ENCODE assay signal across 8 cellular contexts in the genomic region with DNA sequence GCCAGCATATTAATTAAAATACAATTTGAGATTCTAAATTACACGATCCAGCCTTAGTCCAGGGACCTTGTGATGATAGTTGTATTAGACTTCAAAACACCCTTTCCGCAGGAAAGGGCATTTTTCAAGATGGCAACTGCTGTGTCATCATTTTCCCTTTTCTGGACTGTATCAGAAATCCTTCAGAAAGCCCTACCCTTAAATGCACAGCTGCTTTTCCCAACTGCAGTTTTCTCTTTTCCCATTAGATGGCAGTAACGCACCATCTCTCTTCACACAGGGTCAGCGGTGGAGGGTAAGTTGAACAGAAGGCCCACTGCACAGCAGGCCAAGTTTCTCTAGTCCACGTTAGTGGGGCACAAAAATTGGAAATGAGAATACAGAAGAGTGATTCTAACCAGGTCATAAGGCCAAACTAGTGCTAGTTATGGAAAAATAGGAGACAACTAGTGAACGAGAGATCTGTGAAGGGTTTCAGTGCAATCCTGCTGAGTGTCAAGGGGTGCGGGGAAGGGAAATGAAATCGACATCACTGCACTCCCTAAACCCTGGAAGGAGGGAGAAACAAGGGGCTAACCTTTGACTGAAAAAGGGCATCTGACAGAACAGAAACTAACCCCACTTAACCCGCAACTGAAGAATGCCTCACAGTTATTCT. TPM values are rescaled to one million over a fixed set of nuclear protein-coding genes. Genes with fewer than 3 reads are reported as not detected.
DNase-seq lines count a peak whose midpoint lies in the region; ATAC-seq and TF ChIP-seq lines count a peak whose summit lies in the region.

No MANE protein-coding gene starts in this region.

- H3K4me1 ChIP-seq in naive thymus-derived CD4-positive, alpha-beta T cell (ENCODE audit: control insufficient read depth in 2 of 2, insufficient read depth in 2 of 2, low read length in 2 of 2), result peaks cover 0 to 10% of the 10 kb centered on the region in 2 donors
- peaks cover 38% of the 10 kb centered on the region for H3K4me1 ChIP-seq in testis

- no peaks in the 10 kb centered on the region for H3K9me3 ChIP-seq in naive thymus-derived CD4-positive, alpha-beta T cell (ENCODE audit: control insufficient read depth in 2 of 3, low read length in 3 of 3)
- no peaks in the 10 kb centered on the region for H3K9me3 ChIP-seq in testis

- H3K36me3 Mint-ChIP-seq in activated CD8-positive, alpha-beta memory T cell treated with anti-CD3 and anti-CD28 coated beads, Interleukin-2, amount 10 ng/mL, durations not matched to agents 7 days and 5 days, result no peaks in the 10 kb centered on the region
- H3K36me3 Mint-ChIP-seq in naive thymus-derived CD4-positive, alpha-beta T cell, result no peaks in the 10 kb centered on the region

- peaks cover 19% of the 10 kb centered on the region for H3K27me3 Mint-ChIP-seq in activated CD8-positive, alpha-beta memory T cell treated with anti-CD3 and anti-CD28 coated beads, Interleukin-2, amount 10 ng/mL, durations not matched to agents 7 days and 5 days
- H3K27me3 Mint-ChIP-seq in naive thymus-derived CD4-positive, alpha-beta T cell, result peaks cover 0 to 14% (median 0%) of the 10 kb centered on the region in 5 donors

- TF ChIP-seq CTCF in epithelial cell of proximal tubule (conservative IDR thresholded peaks at IDR 0.05; ENCODE audit: low read depth, low read length) (peak; percentile 97), testis (IDR thresholded peaks at IDR 0.05) (peak; percentile 88 to 95 (median 91))

- no peaks in the 10 kb centered on the region for H3K9me3 Mint-ChIP-seq in activated CD8-positive, alpha-beta memory T cell treated with anti-CD3 and anti-CD28 coated beads, Interleukin-2, amount 10 ng/mL, durations not matched to agents 7 days and 5 days (ENCODE audit: low read depth)
- no peaks in the 10 kb centered on the region for H3K9me3 Mint-ChIP-seq in naive thymus-derived CD4-positive, alpha-beta T cell

- H3K36me3 ChIP-seq in naive thymus-derived CD4-positive, alpha-beta T cell (ENCODE audit: control insufficient read depth in 2 of 3, insufficient read depth in 3 of 3, low read length in 3 of 3), result no peaks in the 10 kb centered on the region
- no peaks in the 10 kb centered on the region for H3K36me3 ChIP-seq in testis (ENCODE audit: low read depth, missing control alignments)

- no peaks in the 10 kb centered on the region for H3K27me3 ChIP-seq in naive thymus-derived CD4-positive, alpha-beta T cell (ENCODE audit: control insufficient read depth in 2 of 2, insufficient read depth in 2 of 2, low read length in 2 of 2)
- H3K27me3 ChIP-seq in testis, result no peaks in the 10 kb centered on the region

- intact Hi-C loops in naive thymus-derived CD4-positive, alpha-beta T cell (cut with micrococcal nuclease), result loop anchor here (1.0 to 10.0 kb wide), 14 partner anchors 66 to 605 kb away; partner anchors contain the start of genes ADAR (in 1 of the 2), EFNA4 (in 1 of the 2) and PMVK (in 1 of the 2)
- intact Hi-C loops in testis (cut with DNase I; ENCODE audit: low total_unique reads), result loop anchor here (10.0 kb wide), 2 partner anchors 65 to 75 kb away; partner anchors contain the start of gene IL6R

- H3K4me3 ChIP-seq in epithelial cell of proximal tubule (ENCODE audit: low read depth, low read length), result no peak overlapping the region
- no peak overlapping the region for H3K4me3 ChIP-seq in naive thymus-derived CD4-positive, alpha-beta T cell (ENCODE audit: low read length)
- H3K4me3 ChIP-seq in testis, result no peak overlapping the region

- no peak overlapping the region for H3K27ac Mint-ChIP-seq in activated CD8-positive, alpha-beta memory T cell treated with anti-CD3 and anti-CD28 coated beads, Interleukin-2, amount 10 ng/mL, durations not matched to agents 7 days and 5 days
- peak overlapping the region in 1 of 9 donors; percentile 0 for H3K27ac Mint-ChIP-seq in naive thymus-derived CD4-positive, alpha-beta T cell

- peaks cover 7% of the 10 kb centered on the region for H3K4me1 Mint-ChIP-seq in activated CD8-positive, alpha-beta memory T cell treated with anti-CD3 and anti-CD28 coated beads, Interleukin-2, amount 10 ng/mL, durations not matched to agents 7 days and 5 days
- H3K4me1 Mint-ChIP-seq in naive thymus-derived CD4-positive, alpha-beta T cell, result peaks cover 12 to 27% (median 19%) of the 10 kb centered on the region in 7 donors

- POLR2A ChIA-PET in naive thymus-derived CD4-positive, alpha-beta T cell (lab: Charles Lee), result interaction anchor here (0.7 to 2.1 kb wide), 6 partner anchors 65 to 145 kb away, joined by 3 to 8 read pairs (median 4); no protein-coding TSS in a partner anchor

- no peak overlapping the region for H3K4me3 Mint-ChIP-seq in activated CD8-positive, alpha-beta memory T cell treated with anti-CD3 and anti-CD28 coated beads, Interleukin-2, amount 10 ng/mL, durations not matched to agents 7 days and 5 days
- no peak overlapping the region for H3K4me3 Mint-ChIP-seq in naive thymus-derived CD4-positive, alpha-beta T cell

- TF ChIP-seq POLR2A in testis (IDR thresholded peaks at IDR 0.05), result no peak

- WGBS in testis, 2 donors, result 37 to 43% methylated on average over 9 of the region's 9 CpGs

- peak; percentile 80 for DNase-seq in DMS153 (lab: John Stamatoyannopoulos, UW)
- peak in 57 of 76 experiments; percentile 16 to 83 (median 56) for DNase-seq in HUDEP-2 (lab: John Stamatoyannopoulos, UW; ENCODE audit: unreplicated experiment in 76 of 76)
- peak; percentile 69 for DNase-seq in NOMO-1 treated with DMSO at 0.1 percent for 48 hours (lab: John Stamatoyannopoulos, UW; ENCODE audit: unreplicated experiment)
- peak; percentile 71 for DNase-seq in activated CD8-positive, alpha-beta memory T cell treated with anti-CD3 and anti-CD28 coated beads, Interleukin-2, amount 10 ng/mL, durations not matched to agents 7 days and 5 days
- DNase-seq in epithelial cell of proximal tubule (ENCODE audit: low read depth), result peak; percentile 18
- peak in 8 of 9 donors; percentile 39 to 78 (median 66) for DNase-seq in naive thymus-derived CD4-positive, alpha-beta T cell
- peak; percentile 85 for DNase-seq in testis

- CTCF ChIA-PET in activated CD8-positive, alpha-beta memory T cell treated with anti-CD3 and anti-CD28 coated beads, Interleukin-2, amount 10 ng/mL, durations not matched to agents 7 days and 5 days (lab: Charles Lee), result interaction anchor here (0.6 to 6.1 kb wide), 50 partner anchors 9 to 464 kb away, joined by 3 to 78 read pairs (median 4); partner anchors contain the start of genes CHRNB2 and IL6R
- CTCF ChIA-PET in naive thymus-derived CD4-positive, alpha-beta T cell (lab: Charles Lee), result interaction anchor here (0.6 to 4.6 kb wide), 33 partner anchors 9 to 1266 kb away, joined by 3 to 44 read pairs (median 4); partner anchors contain the start of gene IL6R

- no peak overlapping the region for H3K27ac ChIP-seq in naive thymus-derived CD4-positive, alpha-beta T cell (ENCODE audit: low read depth, low read length)
- H3K27ac ChIP-seq in testis, result peak overlapping the region in 1 of 2 donors; percentile 11

- ATAC-seq in activated CD8-positive, alpha-beta memory T cell treated with anti-CD3 and anti-CD28 coated beads, Interleukin-2, amount 10 ng/mL, durations not matched to agents 7 days and 5 days, result peak; percentile 91
- ATAC-seq in naive thymus-derived CD4-positive, alpha-beta T cell, result peak; percentile 90
- no peak for ATAC-seq in GM18868 (IDR thresholded peaks at IDR 0.05; ENCODE audit: unreplicated experiment)

RNA-seq across cellular contexts. Expression of gene TDRD10, which starts 22.1 kb away (rescaled TPM):
- total RNA-seq in activated CD8-positive, alpha-beta memory T cell treated with anti-CD3 and anti-CD28 coated beads, Interleukin-2, amount 10 ng/mL, durations not matched to agents 7 days and 5 days, result not detected
- total RNA-seq in epithelial cell of proximal tubule, result not detected in 2 replicates
- total RNA-seq in naive thymus-derived CD4-positive, alpha-beta T cell, result under 1 TPM in 1 of 5 experiments, not detected in 4; 0.29 TPM
- not detected for polyA plus RNA-seq in naive thymus-derived CD4-positive, alpha-beta T cell
- total RNA-seq in testis, result 10 to 100 TPM; 50.9 to 60.3 TPM
- polyA plus RNA-seq in testis (ENCODE audit: insufficient read depth, low read depth, low replicate concordance), result 123 TPM

RNA-seq across cellular contexts. Expression of gene SHE, which starts 22.3 kb away (rescaled TPM):
- total RNA-seq in activated CD8-positive, alpha-beta memory T cell treated with anti-CD3 and anti-CD28 coated beads, Interleukin-2, amount 10 ng/mL, durations not matched to agents 7 days and 5 days, result not detected
- total RNA-seq in epithelial cell of proximal tubule, result under 0.01 TPM in 1 of 2 replicates, not detected in the other
- total RNA-seq in naive thymus-derived CD4-positive, alpha-beta T cell, result not detected
- under 1 TPM in 1 of 2 donors, not detected in 1; 0.04 TPM for polyA plus RNA-seq in naive thymus-derived CD4-positive, alpha-beta T cell
- total RNA-seq in testis, result 10 to 100 TPM; 53.7 to 57.9 TPM
- 50.9 TPM for polyA plus RNA-seq in testis (ENCODE audit: insufficient read depth, low read depth, low replicate concordance)

Comparison
In these comparisons a context has a peak if more than half of its experiments do, and no peak if none do; other contexts are left out.
1. DNase-seq: peak in every context shown above with its lines; median percentile 85 in testis; 80 in DMS153; 71 in activated CD8-positive, alpha-beta memory T cell treated with anti-CD3 and anti-CD28 coated beads, Interleukin-2, amount 10 ng/mL, durations not matched to agents 7 days and 5 days; 69 in NOMO-1 treated with DMSO at 0.1 percent for 48 hours; 66 in naive thymus-derived CD4-positive, alpha-beta T cell; 56 in HUDEP-2; 18 in epithelial cell of proximal tubule.
2. RNA of gene TDRD10, which starts 22.1 kb away (total RNA-seq): 50.9 to 60.3 TPM in testis; not detected in activated CD8-positive, alpha-beta memory T cell treated with anti-CD3 and anti-CD28 coated beads, Interleukin-2, amount 10 ng/mL, durations not matched to agents 7 days and 5 days, not detected in epithelial cell of proximal tubule and 0.29 TPM in naive thymus-derived CD4-positive, alpha-beta T cell; every median in the first group is over 10 times any median in the second.
3. RNA of gene SHE, which starts 22.3 kb away (total RNA-seq): 53.7 to 57.9 TPM in testis; not detected in activated CD8-positive, alpha-beta memory T cell treated with anti-CD3 and anti-CD28 coated beads, Interleukin-2, amount 10 ng/mL, durations not matched to agents 7 days and 5 days, under 0.01 TPM in epithelial cell of proximal tubule and not detected in naive thymus-derived CD4-positive, alpha-beta T cell; every median in the first group is over 10 times any median in the second.